In genomic region chr1:234544094-234544579, GRCh38 we compare ENCODE assay signal across 1 cellular context.
TF ChIP-seq lines count a peak whose summit lies in the region.

No MANE protein-coding gene starts in this region.

TF ChIP-seq in HEK293, 187 proteins besides CTCF, POLR2A, EP300 and RAD21 (continued from another document and continues in another):
- TF ChIP-seq PRDM4 (tag by site-specific recombination; IDR thresholded peaks at IDR 0.05) (no peak), ZNF530 (tag by site-specific recombination; IDR thresholded peaks at IDR 0.05; ENCODE audit: low read depth) (no peak), ZNF654 (tag by site-specific recombination; IDR thresholded peaks at IDR 0.05; ENCODE audit: low read depth) (no peak), ATF2 (tag by site-specific recombination; IDR thresholded peaks at IDR 0.05; ENCODE audit: low read depth) (no peak), INSM2 (tag by site-specific recombination; IDR thresholded peaks at IDR 0.05) (no peak; the same call in 1 of the 2 replicates), ZNF514 (tag by site-specific recombination; IDR thresholded peaks at IDR 0.05) (no peak), ZNF280C (tag by site-specific recombination; IDR thresholded peaks at IDR 0.05) (no peak), PRDM2 (tag by site-specific recombination; IDR thresholded peaks at IDR 0.05; ENCODE audit: borderline replicate concordance) (no peak), ZNF76 (tag by site-specific recombination; IDR thresholded peaks at IDR 0.05; ENCODE audit: borderline replicate concordance, low read depth) (peak; percentile 72; the same call in 1 of the 2 replicates), ZNF692 (tag by site-specific recombination; IDR thresholded peaks at IDR 0.05) (peak; percentile 95), ZNF169 (tag by site-specific recombination; IDR thresholded peaks at IDR 0.05) (no peak), ZBTB7A (tag by site-specific recombination; IDR thresholded peaks at IDR 0.05; ENCODE audit: low read depth) (no peak), ZNF624 (tag by site-specific recombination; IDR thresholded peaks at IDR 0.05) (no peak), ZNF280D (tag by site-specific recombination; IDR thresholded peaks at IDR 0.05) (no peak), ZFP37 (tag by site-specific recombination; IDR thresholded peaks at IDR 0.05) (no peak; the same call in 1 of the 2 replicates), ZNF354C (tag by site-specific recombination; IDR thresholded peaks at IDR 0.05; ENCODE audit: borderline replicate concordance, low read depth) (no peak), ZFHX2 (tag by site-specific recombination; conservative IDR thresholded peaks at IDR 0.05) (no peak), ZNF529 (tag by site-specific recombination; IDR thresholded peaks at IDR 0.05; ENCODE audit: insufficient replicate concordance) (no peak), ZNF707 (tag by site-specific recombination; IDR thresholded peaks at IDR 0.05) (no peak), ZNF561 (tag by site-specific recombination; IDR thresholded peaks at IDR 0.05; ENCODE audit: borderline replicate concordance) (0 out of 2 replicates have a peak, but pooled peaks have one; percentile 16), ZNF426 (tag by site-specific recombination; IDR thresholded peaks at IDR 0.05) (no peak), ZNF221 (tag by site-specific recombination; IDR thresholded peaks at IDR 0.05; ENCODE audit: borderline replicate concordance) (no peak), SETDB1 (IDR thresholded peaks at IDR 0.05; ENCODE audit: insufficient read length, low read length) (no peak), BCL11B (tag by site-specific recombination; IDR thresholded peaks at IDR 0.05; ENCODE audit: low read depth) (no peak), ZNF629 (tag by site-specific recombination; IDR thresholded peaks at IDR 0.05) (peak; percentile 94; the same call in 1 of the 2 replicates), ZSCAN5A (tag by site-specific recombination; IDR thresholded peaks at IDR 0.05) (no peak), REPIN1 (tag by site-specific recombination; IDR thresholded peaks at IDR 0.05; ENCODE audit: low read depth) (no peak), ZNF148 (tag by site-specific recombination; IDR thresholded peaks at IDR 0.05; ENCODE audit: borderline replicate concordance) (no peak)
